In genomic region chr12:44759289-44759688, GRCh38 we compare ENCODE assay signal across 14 cellular contexts.
A peak's percentile ranks its signal among the peaks of the same experiment; 100 is the strongest.
DNase-seq lines count a peak whose midpoint lies in the region; ATAC-seq lines count a peak whose summit lies in the region.
"Had no signal": no experiment of that assay in that cellular context is flagged by ENCODE, and none has a peak within 500 bp of the region (broad histone marks: within the 10 kb centered on the region; RNA-seq: fewer than 3 reads in every experiment).

No MANE protein-coding gene starts in this region.

- DNase-seq in activated naive CD8-positive, alpha-beta T cell treated with anti-CD3 and anti-CD28 coated beads, Interleukin-2, amount 50 U/mL, for 24 hours, result no peak
- DNase-seq in stimulated activated effector memory CD8-positive, alpha-beta T cell treated with anti-CD3 and anti-CD28 coated beads, Interleukin-12 subunit alpha, Interleukin-12 subunit beta, amount 100 ng/mL, for 72 hours (ENCODE audit: low spot score in 2 of 2), result no peak
- DNase-seq: AML-193; Caco-2; Calu3; CD4-positive, alpha-beta T cell; CD8-positive, alpha-beta T cell; DMS79 treated with DMSO at 0.1 percent for 48 hours; GF-D8 had no signal

- peaks cover 35% of the 10 kb centered on the region for H3K36me3 Mint-ChIP-seq in activated naive CD8-positive, alpha-beta T cell
- peaks cover 33% of the 10 kb centered on the region for H3K36me3 Mint-ChIP-seq in activated naive CD8-positive, alpha-beta T cell treated with anti-CD3 and anti-CD28 coated beads, Interleukin-2, amount 50 U/mL, for 24 hours (ENCODE audit: low read depth)
- H3K36me3 Mint-ChIP-seq in activated T-helper 17 cell treated with anti-CD3 and anti-CD28 coated beads, Interleukin-2, amount 50 U/mL, for 72 hours (ENCODE audit: low read depth), result peaks cover 24% of the 10 kb centered on the region
- peaks cover 5% of the 10 kb centered on the region for H3K36me3 Mint-ChIP-seq in stimulated activated effector memory CD8-positive, alpha-beta T cell treated with anti-CD3 and anti-CD28 coated beads, Interleukin-12 subunit alpha, Interleukin-12 subunit beta, amount 100 ng/mL, for 72 hours

- H3K4me3 Mint-ChIP-seq in activated naive CD8-positive, alpha-beta T cell, result no peak overlapping the region
- H3K4me3 Mint-ChIP-seq in activated naive CD8-positive, alpha-beta T cell treated with anti-CD3 and anti-CD28 coated beads, Interleukin-2, amount 50 U/mL, for 24 hours, result no peak overlapping the region
- H3K4me3 Mint-ChIP-seq in activated T-helper 17 cell treated with anti-CD3 and anti-CD28 coated beads, Interleukin-2, amount 50 U/mL, for 72 hours, result no peak overlapping the region
- no peak overlapping the region for H3K4me3 Mint-ChIP-seq in stimulated activated effector memory CD8-positive, alpha-beta T cell treated with anti-CD3 and anti-CD28 coated beads, Interleukin-12 subunit alpha, Interleukin-12 subunit beta, amount 100 ng/mL, for 72 hours
- H3K4me3 Mint-ChIP-seq: B cell; CD4-positive, alpha-beta T cell; CD8-positive, alpha-beta T cell had no signal

- H3K27ac Mint-ChIP-seq in activated naive CD8-positive, alpha-beta T cell, result peak overlapping the region; percentile 58
- no peak overlapping the region for H3K27ac Mint-ChIP-seq in activated naive CD8-positive, alpha-beta T cell treated with anti-CD3 and anti-CD28 coated beads, Interleukin-2, amount 50 U/mL, for 24 hours
- no peak overlapping the region for H3K27ac Mint-ChIP-seq in activated T-helper 17 cell treated with anti-CD3 and anti-CD28 coated beads, Interleukin-2, amount 50 U/mL, for 72 hours
- H3K27ac Mint-ChIP-seq in stimulated activated effector memory CD8-positive, alpha-beta T cell treated with anti-CD3 and anti-CD28 coated beads, Interleukin-12 subunit alpha, Interleukin-12 subunit beta, amount 100 ng/mL, for 72 hours, result no peak overlapping the region
- H3K27ac Mint-ChIP-seq: B cell; CD4-positive, alpha-beta T cell had no signal

- ATAC-seq in activated naive CD8-positive, alpha-beta T cell treated with anti-CD3 and anti-CD28 coated beads, Interleukin-2, amount 50 U/mL, for 24 hours, result no peak
- peak; percentile 45 for ATAC-seq in activated T-helper 17 cell treated with anti-CD3 and anti-CD28 coated beads, Interleukin-2, amount 50 U/mL, for 72 hours (replicated peaks)
- ATAC-seq in stimulated activated effector memory CD8-positive, alpha-beta T cell treated with anti-CD3 and anti-CD28 coated beads, Interleukin-12 subunit alpha, Interleukin-12 subunit beta, amount 100 ng/mL, for 72 hours, result peak; percentile 75
- ATAC-seq in GM21786 (IDR thresholded peaks at IDR 0.05; ENCODE audit: unreplicated experiment), result no peak
- ATAC-seq: A549; CD8-positive, alpha-beta T cell had no signal

- peaks cover 7% of the 10 kb centered on the region for H3K4me1 Mint-ChIP-seq in activated naive CD8-positive, alpha-beta T cell (ENCODE audit: low read depth)
- H3K4me1 Mint-ChIP-seq in activated naive CD8-positive, alpha-beta T cell treated with anti-CD3 and anti-CD28 coated beads, Interleukin-2, amount 50 U/mL, for 24 hours, result peaks cover 20% of the 10 kb centered on the region
- H3K4me1 Mint-ChIP-seq in activated T-helper 17 cell treated with anti-CD3 and anti-CD28 coated beads, Interleukin-2, amount 50 U/mL, for 72 hours, result no peaks in the 10 kb centered on the region
- no peaks in the 10 kb centered on the region for H3K4me1 Mint-ChIP-seq in stimulated activated effector memory CD8-positive, alpha-beta T cell treated with anti-CD3 and anti-CD28 coated beads, Interleukin-12 subunit alpha, Interleukin-12 subunit beta, amount 100 ng/mL, for 72 hours
- H3K4me1 Mint-ChIP-seq: B cell had no signal

- H3K9me3 Mint-ChIP-seq in activated naive CD8-positive, alpha-beta T cell (ENCODE audit: low read depth), result peaks cover 8% of the 10 kb centered on the region
- peaks cover 9% of the 10 kb centered on the region for H3K9me3 Mint-ChIP-seq in activated naive CD8-positive, alpha-beta T cell treated with anti-CD3 and anti-CD28 coated beads, Interleukin-2, amount 50 U/mL, for 24 hours
- no peaks in the 10 kb centered on the region for H3K9me3 Mint-ChIP-seq in activated T-helper 17 cell treated with anti-CD3 and anti-CD28 coated beads, Interleukin-2, amount 50 U/mL, for 72 hours
- H3K9me3 Mint-ChIP-seq in stimulated activated effector memory CD8-positive, alpha-beta T cell treated with anti-CD3 and anti-CD28 coated beads, Interleukin-12 subunit alpha, Interleukin-12 subunit beta, amount 100 ng/mL, for 72 hours, result no peaks in the 10 kb centered on the region
- H3K9me3 Mint-ChIP-seq: CD8-positive, alpha-beta T cell had no signal

- H3K27me3 Mint-ChIP-seq in activated naive CD8-positive, alpha-beta T cell, result no peaks in the 10 kb centered on the region
- H3K27me3 Mint-ChIP-seq in activated naive CD8-positive, alpha-beta T cell treated with anti-CD3 and anti-CD28 coated beads, Interleukin-2, amount 50 U/mL, for 24 hours, result no peaks in the 10 kb centered on the region
- H3K27me3 Mint-ChIP-seq in activated T-helper 17 cell treated with anti-CD3 and anti-CD28 coated beads, Interleukin-2, amount 50 U/mL, for 72 hours, result no peaks in the 10 kb centered on the region
- H3K27me3 Mint-ChIP-seq: B cell; CD4-positive, alpha-beta T cell had no signal

Comparison
In these comparisons a context has a peak if more than half of its experiments do, and no peak if none do; other contexts are left out.
1. ATAC-seq: peak in activated T-helper 17 cell treated with anti-CD3 and anti-CD28 coated beads, Interleukin-2, amount 50 U/mL, for 72 hours (single experiment) and stimulated activated effector memory CD8-positive, alpha-beta T cell treated with anti-CD3 and anti-CD28 coated beads, Interleukin-12 subunit alpha, Interleukin-12 subunit beta, amount 100 ng/mL, for 72 hours (single experiment); none in activated naive CD8-positive, alpha-beta T cell treated with anti-CD3 and anti-CD28 coated beads, Interleukin-2, amount 50 U/mL, for 24 hours (single experiment) and GM21786 (single experiment).